ENCODE assay signal across 17 cellular contexts in the genomic region with DNA sequence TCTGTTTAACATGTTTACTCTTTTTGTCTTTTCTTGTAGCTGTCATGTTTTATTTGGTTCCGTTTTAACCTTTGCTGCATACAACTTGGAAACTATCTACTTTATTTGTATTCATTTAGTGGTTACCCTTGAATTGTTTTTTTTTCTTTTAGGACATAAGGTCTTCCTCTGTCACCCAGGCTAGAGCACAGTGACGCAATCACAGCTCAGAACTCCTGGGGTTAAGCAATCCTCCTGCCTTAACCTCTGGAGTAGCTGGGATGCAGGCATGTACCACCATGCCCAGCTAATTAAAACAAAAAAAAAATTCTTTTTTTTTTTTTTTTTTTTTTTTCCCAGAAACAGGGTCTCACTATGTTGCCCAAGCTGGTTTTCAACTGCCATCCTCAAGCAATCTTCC. TPM values are rescaled to one million over a fixed set of nuclear protein-coding genes. Genes with fewer than 3 reads are reported as not detected.
"Had no signal": no experiment of that assay in that cellular context is flagged by ENCODE, and none has a peak within 500 bp of the region (broad histone marks: within the 10 kb centered on the region; RNA-seq: fewer than 3 reads in every experiment).

No MANE protein-coding gene starts in this region.

- H3K4me3 ChIP-seq: cardiac muscle cell, dorsolateral prefrontal cortex, heart right ventricle, ovary, right lobe of liver, smooth muscle cell, thoracic aorta had no signal

- H3K4me1 ChIP-seq: heart right ventricle, right lobe of liver had no signal

- H3K4me2 ChIP-seq: smooth muscle cell had no signal

- H3K27me3 ChIP-seq: cardiac muscle cell, ovary, right lobe of liver had no signal

- H3K9me3 ChIP-seq: ovary, right lobe of liver, thoracic aorta had no signal

- H3K36me3 ChIP-seq: cardiac muscle cell, heart right ventricle, ovary, right lobe of liver, thoracic aorta had no signal

- H3K27ac ChIP-seq: cardiac muscle cell, dorsolateral prefrontal cortex, heart right ventricle, ovary, right lobe of liver, thoracic aorta had no signal

- DNase-seq: activated B cell treated with CpG ODN at 0.5 μM for 24 hours; activated CD4-positive, alpha-beta memory T cell treated with anti-CD3 and anti-CD28 coated beads, Interleukin-2, amount 10 ng/mL, durations not matched to agents 7 days and 5 days; activated CD4-positive, alpha-beta T cell treated with anti-CD3 and anti-CD28 coated beads for 4 hours; activated CD8-positive, alpha-beta memory T cell treated with anti-CD3 and anti-CD28 coated beads, Interleukin-2, amount 10 ng/mL, durations not matched to agents 7 days and 5 days; dorsolateral prefrontal cortex; endodermal cell; heart right ventricle; immature natural killer cell; natural killer cell; ovary; right lobe of liver; stimulated activated CD4-positive, alpha-beta T cell treated with anti-CD3 and anti-CD28 coated beads, Interleukin-4, amount 100 ng/mL, for 4 hours; T-cell had no signal

RNA-seq across cellular contexts. Expression of a gene that starts 29.8 kb away (rescaled TPM):
- total RNA-seq: heart right ventricle had no signal

RNA-seq across cellular contexts. Expression of a gene that starts 39.0 kb away (rescaled TPM):
- total RNA-seq: activated B cell treated with CpG ODN at 0.5 μM for 24 hours; activated CD4-positive, alpha-beta memory T cell treated with anti-CD3 and anti-CD28 coated beads, Interleukin-2, amount 10 ng/mL, durations not matched to agents 7 days and 5 days; activated CD8-positive, alpha-beta memory T cell treated with anti-CD3 and anti-CD28 coated beads, Interleukin-2, amount 10 ng/mL, durations not matched to agents 7 days and 5 days; cardiac muscle cell; natural killer cell; pulmonary artery endothelial cell; right lobe of liver; smooth muscle cell; T-cell; thoracic aorta had no signal
- polyA plus RNA-seq: heart right ventricle, immature natural killer cell, smooth muscle cell had no signal
